Comparison of ENCODE assay signal across 8 cellular contexts in the genomic region with DNA sequence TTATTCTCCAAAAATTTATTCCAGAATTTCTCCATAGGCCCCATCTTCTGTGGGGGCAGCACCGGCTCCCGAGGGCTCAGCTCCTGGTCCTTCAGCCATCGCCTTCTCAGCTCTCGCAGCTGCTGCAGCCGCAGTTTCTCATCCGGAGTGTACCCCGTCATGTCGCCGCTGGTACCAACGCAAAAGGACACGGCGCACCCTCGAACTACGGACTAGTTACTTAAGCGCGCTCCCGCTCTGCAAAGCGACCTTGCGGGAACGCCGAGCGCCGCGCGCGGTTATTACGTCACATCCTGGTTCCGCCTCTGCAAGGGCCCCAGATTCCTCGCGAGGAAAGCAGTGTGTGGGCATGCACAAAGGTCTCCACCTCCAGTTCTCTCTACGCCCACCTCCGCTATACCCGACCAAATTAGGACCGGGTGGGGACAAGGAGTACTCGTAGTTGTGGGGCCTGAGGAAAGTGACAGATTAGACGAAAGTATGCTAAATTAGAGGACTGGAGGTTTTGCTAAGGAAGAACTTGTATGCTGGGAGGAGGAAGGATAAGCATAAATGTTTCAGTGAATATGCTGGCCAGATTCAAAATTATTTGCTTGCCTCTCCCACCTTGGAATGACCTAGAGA. TPM values are rescaled to one million over a fixed set of nuclear protein-coding genes. Genes with fewer than 3 reads are reported as not detected.
DNase-seq lines count a peak whose midpoint lies in the region; ATAC-seq, FAIRE-seq and TF ChIP-seq lines count a peak whose summit lies in the region.

A gene (minus strand): TSS at position 260 of the 624 bp plus-strand sequence. CDS start 99 bp downstream, at position 161.

- H3K4me1 ChIP-seq in upper lobe of left lung: peaks cover 14 to 22% (median 18%) of the 10 kb centered on the region in 4 donors

- TF ChIP-seq CTCF in upper lobe of left lung (IDR thresholded peaks at IDR 0.05): peak in 1 of 6 experiments; percentile 28

- no peaks in the 10 kb centered on the region for H3K27me3 ChIP-seq in upper lobe of left lung

- peak within 1 kb of the TSS; percentile 69 for H3K27ac ChIP-seq in adipose tissue (ENCODE audit: low read depth, low read length)
- peak within 1 kb of the TSS; percentile 84 to 94 (median 91) for H3K27ac ChIP-seq in upper lobe of left lung

- intact Hi-C loops in cardiac septum (cut with DNase I): loop anchor here (1.0 to 5.0 kb wide), 2 partner anchors 21 to 191 kb away; a partner anchor contains a TSS
- intact Hi-C loops in posterior cingulate gyrus (cut with DNase I): loop anchor here (1.0 kb wide), 1 partner anchor 21 kb away; a partner anchor contains a TSS

- POLR2A ChIA-PET in T-cell (lab: Charles Lee): interaction anchor here in 1 of 2 donors (1.2 to 2.0 kb wide), 4 partner anchors 19 to 189 kb away, joined by 3 to 7 read pairs (median 6); a partner anchor contains a TSS

- no peaks in the 10 kb centered on the region for H3K9me3 ChIP-seq in upper lobe of left lung

- ATAC-seq in HG02840 (IDR thresholded peaks at IDR 0.05; ENCODE audit: low FRiP score, unreplicated experiment) (peak; percentile 88), T-cell (replicated peaks in 1 of 4) (peak; percentile 82 to 85 (median 84)), upper lobe of left lung (ENCODE audit: low FRiP score in 2 of 2) (peak; percentile 99)

- H3K36me3 Mint-ChIP-seq in T-cell: peaks cover 11% of the 10 kb centered on the region

- H3K4me1 Mint-ChIP-seq in T-cell: peaks cover 30 to 34% (median 34%) of the 10 kb centered on the region in 3 donors

- H3K9me3 Mint-ChIP-seq in T-cell: no peaks in the 10 kb centered on the region

- TF ChIP-seq EP300 in upper lobe of left lung (IDR thresholded peaks at IDR 0.05): peak in 1 of 4 donors; percentile 53

- H3K36me3 ChIP-seq in upper lobe of left lung: peaks cover 0 to 16% (median 2%) of the 10 kb centered on the region in 4 donors

- H3K4me3 ChIP-seq in upper lobe of left lung: peak within 1 kb of the TSS; percentile 47 to 94 (median 72)

- peak within 1 kb of the TSS; percentile 98 to 99 (median 99) for H3K4me3 Mint-ChIP-seq in T-cell

- peak; percentile 82 for TF ChIP-seq POLR2A in GM12891 (IDR thresholded peaks at IDR 0.05; ENCODE audit: low read depth, low read length)
- TF ChIP-seq POLR2A in upper lobe of left lung (IDR thresholded peaks at IDR 0.05): peak in 3 of 4 donors; percentile 60 to 86 (median 64)

- peak; percentile 69 for DNase-seq in GM12891 (ENCODE audit: insufficient read length, low spot score)
- DNase-seq in NCI-H1436 treated with DMSO at 0.1 percent for 48 hours (lab: John Stamatoyannopoulos, UW): peak; percentile 62
- peak; percentile 89 to 98 (median 96) for DNase-seq in T-cell
- DNase-seq in cardiac septum (ENCODE audit: low spot score): peak; percentile 97
- peak; percentile 92 to 99 (median 94) for DNase-seq in posterior cingulate gyrus
- peak; percentile 96 to 99 for DNase-seq in upper lobe of left lung

- H3K27ac Mint-ChIP-seq in T-cell: peak within 1 kb of the TSS; percentile 98 to 99

- peak; percentile 99 for FAIRE-seq in GM12891 (lab: Jason Lieb, UNC)

- CTCF ChIA-PET in T-cell (lab: Charles Lee): interaction anchor here (1.1 to 4.0 kb wide), 13 partner anchors 10 to 194 kb away, joined by 3 to 115 read pairs (median 7); a partner anchor contains a TSS

- no peaks in the 10 kb centered on the region for H3K27me3 Mint-ChIP-seq in T-cell

- WGBS in adipose tissue, 3 donors: 0% methylated on average over 36 of the region's 36 CpGs
- 0 to 2% methylated on average over 21 to 36 of the region's 36 CpGs for WGBS in upper lobe of left lung, 2 donors

TF ChIP-seq in GM12891, 5 proteins besides CTCF, POLR2A, EP300 and RAD21:
- TF ChIP-seq PAX5 (IDR thresholded peaks at IDR 0.05; ENCODE audit: insufficient read depth, low read length, severe bottlenecking) (peak; percentile 25), TAF1 (IDR thresholded peaks at IDR 0.05; ENCODE audit: low read depth, low read length) (peak; percentile 79), POU2F2 (IDR thresholded peaks at IDR 0.05; ENCODE audit: low read depth, low read length) (peak; percentile 72), SPI1 (IDR thresholded peaks at IDR 0.05; ENCODE audit: low read depth, low read length) (0 out of 2 replicates have a peak, but pooled peaks have one; percentile 6), POLR2AphosphoS5 (IDR thresholded peaks at IDR 0.05; ENCODE audit: low read depth, low read length) (peak; percentile 86)
TF ChIP-seq in GM12891: peak in this region for 5.

RNA-seq across cellular contexts. Expression of the gene that starts here (rescaled TPM):
- polyA plus RNA-seq in GM12891 (2012; ENCODE audit: low read depth, missing spikeins): 53.2 TPM
- 10 to 100 TPM; 14.8 to 21.9 (median 18.3) TPM for total RNA-seq in T-cell
- 10 to 100 TPM; 18.8 to 48.7 (median 44.7) TPM for polyA plus RNA-seq in adipose tissue
- 113 TPM for total RNA-seq in cardiac septum
- 10 to 100 TPM in 5 of 6 donors, 1 to 10 TPM in 1; 3.1 to 46.9 (median 25.9) TPM for total RNA-seq in upper lobe of left lung

Comparison
In these comparisons a context has a peak if more than half of its experiments do, and no peak if none do; other contexts are left out.
1. Peak in every context shown above with its lines: DNase-seq, ATAC-seq, H3K4me3 ChIP-seq and H3K27ac ChIP-seq.